8 cellular contexts compared by ENCODE assay signal in the genomic region with DNA sequence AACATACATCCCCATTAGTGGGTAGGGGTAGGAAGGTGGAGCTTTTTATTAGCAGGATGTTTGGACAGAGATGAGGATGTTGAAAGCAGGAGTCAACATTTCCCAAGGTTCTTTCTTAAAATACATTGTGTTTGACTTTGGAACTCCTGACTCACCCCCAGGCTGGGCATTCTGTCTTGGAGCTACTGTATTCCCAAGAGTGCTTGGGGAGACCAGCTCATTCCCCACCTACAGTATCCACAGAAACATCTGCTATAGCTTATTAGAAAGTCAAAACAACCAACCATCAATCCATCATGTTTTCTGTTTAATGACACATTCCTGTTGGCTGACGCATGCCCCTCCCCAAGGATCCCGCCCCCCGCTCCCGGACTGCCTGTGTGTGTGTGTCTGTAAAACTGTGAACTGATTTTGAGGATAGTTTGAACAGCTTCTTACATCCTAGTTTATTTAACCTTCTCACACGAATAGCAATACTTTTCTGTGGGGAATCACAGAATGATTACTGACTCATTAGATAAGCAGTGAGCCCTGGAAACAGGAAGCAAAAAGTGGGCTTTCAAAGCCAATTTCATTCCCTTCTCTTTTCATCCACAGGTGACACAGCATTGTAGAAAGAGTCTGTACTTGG.
DNase-seq lines count a peak whose midpoint lies in the region; ATAC-seq and TF ChIP-seq lines count a peak whose summit lies in the region.

No MANE protein-coding gene starts in this region.

- H3K36me3 ChIP-seq in Panc1 (ENCODE audit: control insufficient read depth, insufficient read depth, low read length), result no peaks in the 10 kb centered on the region

- BruUV-seq in Panc1 (replicated peaks; lab: Mats Ljungman, UMichigan), result no TSS peak

- ATAC-seq in Panc1 (peak; percentile 84), HG02678 (IDR thresholded peaks at IDR 0.05; ENCODE audit: unreplicated experiment) (no peak), HG02798 (IDR thresholded peaks at IDR 0.05; ENCODE audit: poor library complexity, unreplicated experiment) (no peak)

- peak; percentile 21 for DNase-seq in G401 (ENCODE audit: low spot score)
- DNase-seq in Panc1 (ENCODE audit: low read depth, low spot score), result peak; percentile 90
- peak; percentile 97 for DNase-seq in fibroblast of peridontal ligament (ENCODE audit: extremely low read depth)
- DNase-seq in renal cortical epithelial cell (ENCODE audit: low read depth), result peak; percentile 96
- DNase-seq in D341Med (ENCODE audit: low spot score), result no peak
- DNase-seq in T-helper 2 cell, result no peak

- TF ChIP-seq CTCF in Panc1 (IDR thresholded peaks at IDR 0.05), result no peak

- POLR2A ChIA-PET in Panc1 (lab: Charles Lee), result interaction anchor here (0.7 to 1.2 kb wide), 3 partner anchors 25 to 128 kb away, joined by 6 to 15 read pairs (median 6); no protein-coding TSS in a partner anchor

- no peaks in the 10 kb centered on the region for H3K9me3 ChIP-seq in Panc1 (ENCODE audit: control insufficient read depth, insufficient read depth, low read depth, low read length)

- in situ Hi-C loops in G401 (cut with HindIII; ENCODE audit: low sequenced_read_pairs) (no loop called here), Panc1 (cut with HindIII; ENCODE audit: low pct_unique_long_range_greater_than_20kb, low sequenced_read_pairs) (no loop called here)

- no peak overlapping the region for H3K4me3 ChIP-seq in Panc1 (ENCODE audit: low read depth in 2 of 2, low read length in 2 of 2)

- H3K27ac ChIP-seq in Panc1 (ENCODE audit: low read length), result peak overlapping the region; percentile 83

- H3K4me1 ChIP-seq in Panc1 (ENCODE audit: control insufficient read depth, insufficient read depth, low read length), result peaks cover 13% of the 10 kb centered on the region

- H3K27me3 ChIP-seq in Panc1 (ENCODE audit: control insufficient read depth, insufficient read depth, low read length), result no peaks in the 10 kb centered on the region

- intact Hi-C loops in Panc1 (cut with micrococcal nuclease; ENCODE audit: unreplicated experiment), result no loop called here

- CTCF ChIA-PET in Panc1 (lab: Charles Lee), result no interaction called here

Comparison
In these comparisons a context has a peak if more than half of its experiments do, and no peak if none do; other contexts are left out.
1. DNase-seq: peak in G401 (single experiment), Panc1 (single experiment), fibroblast of peridontal ligament (single experiment) and renal cortical epithelial cell (single experiment); none in D341Med (single experiment) and T-helper 2 cell (0 of 5).